1 cellular context compared by ENCODE assay signal in the genomic region with DNA sequence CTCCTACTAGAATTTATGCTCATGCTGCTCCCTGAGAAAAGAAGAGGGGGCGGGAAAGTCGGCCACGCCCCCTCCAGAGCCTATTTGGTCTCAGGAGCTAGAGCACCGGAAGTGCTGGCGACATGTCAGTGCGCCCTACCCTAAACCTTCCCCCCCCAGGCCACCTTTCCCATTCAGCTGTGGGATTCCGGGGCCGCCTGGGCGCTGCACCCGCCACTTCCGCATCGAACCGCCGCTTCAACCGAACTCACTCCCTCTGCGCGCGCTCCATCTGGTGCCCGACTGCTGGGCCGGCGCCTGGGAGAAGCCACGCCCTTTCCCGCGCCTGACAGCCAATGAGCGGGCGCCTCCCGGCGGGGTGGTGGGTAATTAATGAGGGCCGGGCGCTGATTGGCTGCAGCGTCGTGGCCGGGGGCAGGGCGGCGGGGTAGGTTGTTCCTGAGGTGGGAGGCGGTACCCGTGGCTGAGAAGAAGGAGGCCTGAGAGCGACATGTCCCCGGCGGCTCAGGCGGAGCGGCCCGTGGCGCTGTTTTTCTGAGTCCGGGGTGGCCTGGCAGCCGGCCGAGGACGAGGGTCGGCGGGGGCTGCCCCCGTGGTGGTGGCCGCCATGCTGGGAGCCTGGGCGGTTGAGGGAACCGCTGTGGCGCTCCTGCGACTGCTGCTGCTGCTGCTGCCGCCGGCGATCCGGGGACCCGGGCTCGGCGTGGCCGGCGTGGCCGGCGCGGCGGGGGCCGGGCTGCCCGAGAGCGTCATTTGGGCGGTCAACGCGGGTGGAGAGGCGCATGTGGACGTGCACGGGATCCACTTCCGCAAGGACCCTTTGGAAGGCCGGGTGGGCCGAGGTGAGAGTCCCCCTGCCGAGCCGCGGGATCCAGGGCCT.
TF ChIP-seq lines count a peak whose summit lies in the region.

A gene with protein sequence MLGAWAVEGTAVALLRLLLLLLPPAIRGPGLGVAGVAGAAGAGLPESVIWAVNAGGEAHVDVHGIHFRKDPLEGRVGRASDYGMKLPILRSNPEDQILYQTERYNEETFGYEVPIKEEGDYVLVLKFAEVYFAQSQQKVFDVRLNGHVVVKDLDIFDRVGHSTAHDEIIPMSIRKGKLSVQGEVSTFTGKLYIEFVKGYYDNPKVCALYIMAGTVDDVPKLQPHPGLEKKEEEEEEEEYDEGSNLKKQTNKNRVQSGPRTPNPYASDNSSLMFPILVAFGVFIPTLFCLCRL (plus strand): TSS at position 460 of the 880 bp plus-strand sequence. CDS start 148 bp downstream, at position 608.

TF ChIP-seq in SK-N-SH, 30 proteins besides CTCF, POLR2A, EP300 and RAD21 (continued from another document):
- TF ChIP-seq, protein P1, sequence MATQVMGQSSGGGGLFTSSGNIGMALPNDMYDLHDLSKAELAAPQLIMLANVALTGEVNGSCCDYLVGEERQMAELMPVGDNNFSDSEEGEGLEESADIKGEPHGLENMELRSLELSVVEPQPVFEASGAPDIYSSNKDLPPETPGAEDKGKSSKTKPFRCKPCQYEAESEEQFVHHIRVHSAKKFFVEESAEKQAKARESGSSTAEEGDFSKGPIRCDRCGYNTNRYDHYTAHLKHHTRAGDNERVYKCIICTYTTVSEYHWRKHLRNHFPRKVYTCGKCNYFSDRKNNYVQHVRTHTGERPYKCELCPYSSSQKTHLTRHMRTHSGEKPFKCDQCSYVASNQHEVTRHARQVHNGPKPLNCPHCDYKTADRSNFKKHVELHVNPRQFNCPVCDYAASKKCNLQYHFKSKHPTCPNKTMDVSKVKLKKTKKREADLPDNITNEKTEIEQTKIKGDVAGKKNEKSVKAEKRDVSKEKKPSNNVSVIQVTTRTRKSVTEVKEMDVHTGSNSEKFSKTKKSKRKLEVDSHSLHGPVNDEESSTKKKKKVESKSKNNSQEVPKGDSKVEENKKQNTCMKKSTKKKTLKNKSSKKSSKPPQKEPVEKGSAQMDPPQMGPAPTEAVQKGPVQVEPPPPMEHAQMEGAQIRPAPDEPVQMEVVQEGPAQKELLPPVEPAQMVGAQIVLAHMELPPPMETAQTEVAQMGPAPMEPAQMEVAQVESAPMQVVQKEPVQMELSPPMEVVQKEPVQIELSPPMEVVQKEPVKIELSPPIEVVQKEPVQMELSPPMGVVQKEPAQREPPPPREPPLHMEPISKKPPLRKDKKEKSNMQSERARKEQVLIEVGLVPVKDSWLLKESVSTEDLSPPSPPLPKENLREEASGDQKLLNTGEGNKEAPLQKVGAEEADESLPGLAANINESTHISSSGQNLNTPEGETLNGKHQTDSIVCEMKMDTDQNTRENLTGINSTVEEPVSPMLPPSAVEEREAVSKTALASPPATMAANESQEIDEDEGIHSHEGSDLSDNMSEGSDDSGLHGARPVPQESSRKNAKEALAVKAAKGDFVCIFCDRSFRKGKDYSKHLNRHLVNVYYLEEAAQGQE (IDR thresholded peaks at IDR 0.05; ENCODE audit: low read depth, low read length): 0 out of 2 replicates have a peak, but pooled peaks have one; percentile 32
- TF ChIP-seq MXI1 (IDR thresholded peaks at IDR 0.05; ENCODE audit: low read depth, low read length) (peak; percentile 82), FOXM1 (IDR thresholded peaks at IDR 0.05; ENCODE audit: low read depth) (no peak), NRF1 (IDR thresholded peaks at IDR 0.05; ENCODE audit: low read depth, low read length) (peak; percentile 38; the same call in 1 of the 2 replicates), MEF2A (IDR thresholded peaks at IDR 0.05; ENCODE audit: borderline replicate concordance, low read depth) (no peak), MAX (IDR thresholded peaks at IDR 0.05; ENCODE audit: low read depth) (peak; percentile 24; the same call in 1 of the 2 replicates), YY1 (IDR thresholded peaks at IDR 0.05; ENCODE audit: low read depth) (peak; percentile 61), POLR2AphosphoS5 (IDR thresholded peaks at IDR 0.05; ENCODE audit: low read depth, low read length) (peak; percentile 79), CHD2 (IDR thresholded peaks at IDR 0.05; ENCODE audit: low read length, partially characterized antibody) (peak; percentile 49), FOXJ3 (CRISPR knock-in tag; IDR thresholded peaks at IDR 0.05) (no peak), RXRA (IDR thresholded peaks at IDR 0.05; ENCODE audit: borderline replicate concordance, low read depth) (no peak), JUND (IDR thresholded peaks at IDR 0.05) (no peak), FOSL2 (IDR thresholded peaks at IDR 0.05; ENCODE audit: borderline replicate concordance, low read depth) (no peak), RFX5 (IDR thresholded peaks at IDR 0.05; ENCODE audit: low read length) (peak; percentile 82), SIN3A (IDR thresholded peaks at IDR 0.05; ENCODE audit: borderline replicate concordance, low read depth, low read length) (0 out of 2 replicates have a peak, but pooled peaks have one; percentile 36), GATA2 (CRISPR knock-in tag; IDR thresholded peaks at IDR 0.05) (no peak), TCF12 (IDR thresholded peaks at IDR 0.05) (peak; percentile 58)
- TF ChIP-seq, protein P2, sequence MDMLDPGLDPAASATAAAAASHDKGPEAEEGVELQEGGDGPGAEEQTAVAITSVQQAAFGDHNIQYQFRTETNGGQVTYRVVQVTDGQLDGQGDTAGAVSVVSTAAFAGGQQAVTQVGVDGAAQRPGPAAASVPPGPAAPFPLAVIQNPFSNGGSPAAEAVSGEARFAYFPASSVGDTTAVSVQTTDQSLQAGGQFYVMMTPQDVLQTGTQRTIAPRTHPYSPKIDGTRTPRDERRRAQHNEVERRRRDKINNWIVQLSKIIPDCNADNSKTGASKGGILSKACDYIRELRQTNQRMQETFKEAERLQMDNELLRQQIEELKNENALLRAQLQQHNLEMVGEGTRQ (IDR thresholded peaks at IDR 0.05; ENCODE audit: borderline replicate concordance, low read depth, low read length): no peak
